In genomic region chr1:25810341-25811299, GRCh38 we compare ENCODE assay signal across 7 cellular contexts. TPM values are rescaled to one million over a fixed set of nuclear protein-coding genes. Genes with fewer than 3 reads are reported as not detected.
DNase-seq lines count a peak whose midpoint lies in the region; ATAC-seq and TF ChIP-seq lines count a peak whose summit lies in the region.

No MANE protein-coding gene starts in this region.

- DNase-seq in GM12865 (ENCODE audit: low read depth) (peak; percentile 73), NCI-H1092 treated with DMSO at 0.1 percent for 48 hours (lab: John Stamatoyannopoulos, UW) (peak; percentile 75), WERI-Rb-1 (peak; percentile 82), brain microvascular endothelial cell (peak; percentile 47), kidney epithelial cell (ENCODE audit: low read depth) (no peak)
- peak; percentile 67 to 83 for DNase-seq in stimulated activated CD4-positive, alpha-beta T cell treated with anti-CD3 and anti-CD28 coated beads, Interleukin-4, amount 100 ng/mL, for 4 hours

- H3K36me3 ChIP-seq in WERI-Rb-1: peaks cover 19% of the 10 kb centered on the region
- peaks cover 16% of the 10 kb centered on the region for H3K36me3 ChIP-seq in brain microvascular endothelial cell (replicated peaks)
- H3K36me3 ChIP-seq in kidney epithelial cell (ENCODE audit: control insufficient read depth, insufficient read depth, low read length): no peaks in the 10 kb centered on the region

- H3K27me3 ChIP-seq in WERI-Rb-1 (ENCODE audit: insufficient read depth, low read depth, severe bottlenecking) (no peaks in the 10 kb centered on the region), brain microvascular endothelial cell (replicated peaks) (no peaks in the 10 kb centered on the region), kidney epithelial cell (ENCODE audit: control insufficient read depth, insufficient read depth, low read length) (no peaks in the 10 kb centered on the region)

- H3K9me3 ChIP-seq in WERI-Rb-1 (ENCODE audit: severe bottlenecking): no peaks in the 10 kb centered on the region

- in situ Hi-C loops in brain microvascular endothelial cell (cut with HindIII; ENCODE audit: low pct_ligation_motif_present, low sequenced_read_pairs): no loop called here

- TF ChIP-seq CTCF in GM12865 (IDR thresholded peaks at IDR 0.05; ENCODE audit: insufficient read depth, low read depth, low read length, missing control alignments): peak; percentile 98
- peak; percentile 95 for TF ChIP-seq CTCF in WERI-Rb-1 (IDR thresholded peaks at IDR 0.05; ENCODE audit: low read depth, low read length)
- peak; percentile 95 for TF ChIP-seq CTCF in brain microvascular endothelial cell (IDR thresholded peaks at IDR 0.05; ENCODE audit: low read depth, low read length, missing control alignments)
- TF ChIP-seq CTCF in kidney epithelial cell (IDR thresholded peaks at IDR 0.05; ENCODE audit: insufficient read depth, low read length, poor library complexity, severe bottlenecking): peak; percentile 94

- H3K4me3 ChIP-seq in GM12865 (ENCODE audit: low read depth, low read length): no peak overlapping the region
- H3K4me3 ChIP-seq in WERI-Rb-1 (ENCODE audit: low read depth, low read length): no peak overlapping the region
- H3K4me3 ChIP-seq in brain microvascular endothelial cell (ENCODE audit: low read depth, low read length): no peak overlapping the region
- H3K4me3 ChIP-seq in kidney epithelial cell (ENCODE audit: low read depth, low read length): no peak overlapping the region

- ATAC-seq in GM19395 (IDR thresholded peaks at IDR 0.05; ENCODE audit: unreplicated experiment): no peak

- no peak overlapping the region for H3K27ac ChIP-seq in WERI-Rb-1
- H3K27ac ChIP-seq in brain microvascular endothelial cell: no peak overlapping the region

RNA-seq across cellular contexts. Expression of gene MTFR1L, which starts 9.1 kb away (rescaled TPM):
- 46.3 and 51.0 TPM in 2 replicates for total RNA-seq in kidney epithelial cell

RNA-seq across cellular contexts. Expression of gene SELENON, which starts 10.6 kb away (rescaled TPM):
- total RNA-seq in kidney epithelial cell: 50.8 and 65.6 TPM in 2 replicates

RNA-seq across cellular contexts. Expression of gene AUNIP, which starts 48.6 kb away (rescaled TPM):
- total RNA-seq in kidney epithelial cell: 1.7 and 6.2 TPM in 2 replicates
